23 cellular contexts compared by ENCODE assay signal in genomic region chr19:711224-711623, GRCh38. TPM values are rescaled to one million over a fixed set of nuclear protein-coding genes. Genes with fewer than 3 reads are reported as not detected.
A peak's percentile ranks its signal among the peaks of the same experiment; 100 is the strongest.
DNase-seq lines count a peak whose midpoint lies in the region; ATAC-seq and TF ChIP-seq lines count a peak whose summit lies in the region.
"Had no signal": no experiment of that assay in that cellular context is flagged by ENCODE, and none has a peak within 500 bp of the region (broad histone marks: within the 10 kb centered on the region; RNA-seq: fewer than 3 reads in every experiment).

No MANE protein-coding gene starts in this region.

- peak overlapping the region; percentile 39 for H3K4me3 Mint-ChIP-seq in endothelial cell (ENCODE audit: unreplicated experiment)
- H3K4me3 Mint-ChIP-seq: activated CD8-positive, alpha-beta memory T cell treated with anti-CD3 and anti-CD28 coated beads, Interleukin-2, amount 10 ng/mL, durations not matched to agents 7 days and 5 days had no signal

- peaks cover 12% of the 10 kb centered on the region for H3K27me3 Mint-ChIP-seq in endothelial cell (ENCODE audit: unreplicated experiment)

- no peak for DNase-seq in heart right ventricle
- DNase-seq in left cardiac atrium = no peak
- DNase-seq in endothelial cell (ENCODE audit: low spot score) = no peak
- DNase-seq in osteoblast (ENCODE audit: insufficient read length, low spot score, missing footprints) = peak; percentile 37
- DNase-seq in vagina (ENCODE audit: extremely low spot score in 2 of 2) = no peak
- DNase-seq in NCI-H1436 (lab: John Stamatoyannopoulos, UW) = no peak
- DNase-seq in NCI-H2171 (lab: John Stamatoyannopoulos, UW) = no peak
- DNase-seq: activated CD8-positive, alpha-beta memory T cell treated with anti-CD3 and anti-CD28 coated beads, Interleukin-2, amount 10 ng/mL, durations not matched to agents 7 days and 5 days; DMS153; foreskin keratinocyte; NCI-H1417 treated with DMSO at 0.1 percent for 48 hours; Peyer's patch; spleen; stimulated activated CD8-positive, alpha-beta memory T cell treated with anti-CD3 and anti-CD28 coated beads, Interleukin-4, amount 100 ng/mL, for 48 hours; testis had no signal

- H3K27ac ChIP-seq in heart right ventricle (peak overlapping the region in 8 of 10 donors; percentile 81 to 95 (median 90)), osteoblast (ENCODE audit: low read depth, low read length) (no peak overlapping the region), vagina (peak overlapping the region; percentile 87)
- H3K27ac ChIP-seq: A549, foreskin keratinocyte had no signal

- H3K36me3 ChIP-seq in heart right ventricle = peaks cover 0 to 10% (median 0%) of the 10 kb centered on the region in 9 donors
- H3K36me3 ChIP-seq in osteoblast (ENCODE audit: insufficient read depth, low read length) = no peaks in the 10 kb centered on the region
- H3K36me3 ChIP-seq in vagina = no peaks in the 10 kb centered on the region
- H3K36me3 ChIP-seq: Peyer's patch had no signal

- H3K4me1 Mint-ChIP-seq in endothelial cell (ENCODE audit: unreplicated experiment) = peaks cover 2% of the 10 kb centered on the region
- H3K4me1 Mint-ChIP-seq: activated CD8-positive, alpha-beta memory T cell treated with anti-CD3 and anti-CD28 coated beads, Interleukin-2, amount 10 ng/mL, durations not matched to agents 7 days and 5 days; CD14-positive monocyte had no signal

- peaks cover 0 to 18% (median 0%) of the 10 kb centered on the region in 11 donors for H3K9me3 ChIP-seq in heart right ventricle
- H3K9me3 ChIP-seq in osteoblast (ENCODE audit: low read depth, low read length) = peaks cover 3% of the 10 kb centered on the region
- H3K9me3 ChIP-seq in vagina = no peaks in the 10 kb centered on the region
- H3K9me3 ChIP-seq: testis had no signal

- H3K36me3 Mint-ChIP-seq in endothelial cell (ENCODE audit: low read depth, unreplicated experiment) = peaks cover 9% of the 10 kb centered on the region
- H3K36me3 Mint-ChIP-seq: activated CD8-positive, alpha-beta memory T cell treated with anti-CD3 and anti-CD28 coated beads, Interleukin-2, amount 10 ng/mL, durations not matched to agents 7 days and 5 days had no signal

- H3K27ac Mint-ChIP-seq in endothelial cell (ENCODE audit: unreplicated experiment) = no peak overlapping the region
- H3K27ac Mint-ChIP-seq: activated CD8-positive, alpha-beta memory T cell treated with anti-CD3 and anti-CD28 coated beads, Interleukin-2, amount 10 ng/mL, durations not matched to agents 7 days and 5 days; activated T-helper 2 cell treated with anti-CD3 and anti-CD28 coated beads, Interferon-gamma antibody, Interleukin-2, Interleukin-4, amounts not matched to agents 10 μg/mL and 5 μg/mL and 100 μg/mL, durations not matched to agents 14 hours and 24 hours and 36 hours; CD14-positive monocyte had no signal

- H3K4me2 ChIP-seq in osteoblast (ENCODE audit: insufficient read depth, low read length) = no peak overlapping the region
- H3K4me2 ChIP-seq: A549 had no signal

- H3K27me3 ChIP-seq in heart right ventricle = peaks cover 0 to 26% (median 0%) of the 10 kb centered on the region in 7 donors
- peaks cover 27% of the 10 kb centered on the region for H3K27me3 ChIP-seq in osteoblast (ENCODE audit: insufficient read depth, low read length)
- H3K27me3 ChIP-seq in vagina = no peaks in the 10 kb centered on the region
- H3K27me3 ChIP-seq: testis had no signal

- no peak overlapping the region for H2AFZ ChIP-seq in osteoblast (ENCODE audit: low read length)

- TF ChIP-seq CTCF in heart right ventricle (IDR thresholded peaks at IDR 0.05) (no peak), endothelial cell (IDR thresholded peaks at IDR 0.05; ENCODE audit: unreplicated experiment) (no peak), osteoblast (IDR thresholded peaks at IDR 0.05; ENCODE audit: extremely low read depth, low read depth, low read length) (no peak), vagina (IDR thresholded peaks at IDR 0.05) (no peak)

- peaks cover 4% of the 10 kb centered on the region for H3K9me3 Mint-ChIP-seq in endothelial cell (ENCODE audit: unreplicated experiment)

- no peak for TF ChIP-seq POLR2A in vagina (IDR thresholded peaks at IDR 0.05)

- H3K4me3 ChIP-seq in heart right ventricle = peak overlapping the region in 2 of 10 donors; percentile 65 to 73
- no peak overlapping the region for H3K4me3 ChIP-seq in osteoblast (ENCODE audit: insufficient read depth, low read length)
- peak overlapping the region; percentile 59 to 73 for H3K4me3 ChIP-seq in vagina
- H3K4me3 ChIP-seq: A549, testis had no signal

- H3K4me1 ChIP-seq in heart right ventricle (peaks cover 0 to 29% (median 19%) of the 10 kb centered on the region in 9 donors), osteoblast (ENCODE audit: insufficient read depth, low read length) (no peaks in the 10 kb centered on the region), vagina (peaks cover 30% of the 10 kb centered on the region)
- H3K4me1 ChIP-seq: foreskin keratinocyte had no signal

- intact Hi-C loops in heart right ventricle (cut with DNase I) (loop anchor here in 1 of 10 donors (2.0 kb wide), 1 partner anchor 16 kb away; no protein-coding TSS in a partner anchor), left cardiac atrium (cut with DNase I) (no loop called here), vagina (cut with DNase I) (no loop called here)

- no peaks in the 10 kb centered on the region for H4K20me1 ChIP-seq in osteoblast (ENCODE audit: insufficient read depth, low read length)

- WGBS in heart right ventricle, 2 donors = 79 to 80% methylated on average over 8 of the region's 8 CpGs

- H3K79me2 ChIP-seq in osteoblast (ENCODE audit: insufficient read depth, low read length) = no peaks in the 10 kb centered on the region

- ATAC-seq in heart right ventricle (no peak), left cardiac atrium (no peak), GM19452 (IDR thresholded peaks at IDR 0.05; ENCODE audit: unreplicated experiment) (no peak)
- ATAC-seq: activated CD8-positive, alpha-beta memory T cell treated with anti-CD3 and anti-CD28 coated beads, Interleukin-2, amount 10 ng/mL, durations not matched to agents 7 days and 5 days; foreskin keratinocyte; HepG2; left lobe of liver had no signal

RNA-seq across cellular contexts. Expression of gene PALM, which starts 2.5 kb away (rescaled TPM):
- 10 to 100 TPM; 12.5 to 33.0 (median 17.7) TPM for total RNA-seq in heart right ventricle
- 10 to 100 TPM; 18.9 to 36.7 TPM for polyA plus RNA-seq in heart right ventricle
- 10 to 100 TPM; 48.9 to 49.7 TPM for total RNA-seq in left cardiac atrium
- 42.0 TPM for total RNA-seq in endothelial cell (ENCODE audit: unreplicated experiment)
- 9.7 and 10.5 TPM in 2 replicates for total RNA-seq in osteoblast
- total RNA-seq in vagina = 40.0 TPM
- total RNA-seq: activated CD8-positive, alpha-beta memory T cell treated with anti-CD3 and anti-CD28 coated beads, Interleukin-2, amount 10 ng/mL, durations not matched to agents 7 days and 5 days; activated T-helper 2 cell treated with anti-CD3 and anti-CD28 coated beads, Interferon-gamma antibody, Interleukin-2, Interleukin-4, amounts not matched to agents 10 μg/mL and 5 μg/mL and 100 μg/mL, durations not matched to agents 14 hours and 24 hours and 36 hours had no signal
- polyA plus RNA-seq: CD14-positive monocyte had no signal

RNA-seq across cellular contexts. Expression of gene PRSS57, which starts 16.0 kb away (rescaled TPM):
- total RNA-seq in heart right ventricle (not detected), left cardiac atrium (not detected), endothelial cell (ENCODE audit: unreplicated experiment) (not detected), osteoblast (not detected in 2 replicates), vagina (not detected)
- under 1 TPM in 1 of 2 donors, not detected in 1; 0.06 TPM for polyA plus RNA-seq in heart right ventricle
- total RNA-seq: activated T-helper 2 cell treated with anti-CD3 and anti-CD28 coated beads, Interferon-gamma antibody, Interleukin-2, Interleukin-4, amounts not matched to agents 10 μg/mL and 5 μg/mL and 100 μg/mL, durations not matched to agents 14 hours and 24 hours and 36 hours; cerebellum; foreskin keratinocyte; HepG2; left lobe of liver; Peyer's patch; posterior vena cava; testis had no signal
- polyA plus RNA-seq: foreskin keratinocyte had no signal

RNA-seq across cellular contexts. Expression of gene FSTL3, which starts 35.0 kb away (rescaled TPM):
- 100 to 1,000 TPM in 3 of 10 donors, 10 to 100 TPM in 7; 33.4 to 153 (median 77.3) TPM for total RNA-seq in heart right ventricle
- polyA plus RNA-seq in heart right ventricle = 100 to 1,000 TPM; 118 to 279 TPM
- 100 to 1,000 TPM in 1 of 2 donors, 10 to 100 TPM in 1; 33.5 to 118 TPM for total RNA-seq in left cardiac atrium
- total RNA-seq in endothelial cell (ENCODE audit: unreplicated experiment) = 6.5 TPM
- total RNA-seq in osteoblast = 32.7 and 52.1 TPM in 2 replicates
- 129 TPM for total RNA-seq in vagina

RNA-seq across cellular contexts. Expression of gene MISP, which starts 39.7 kb away (rescaled TPM):
- total RNA-seq in heart right ventricle = not detected
- under 1 TPM in 1 of 2 donors, not detected in 1; 0.01 TPM for polyA plus RNA-seq in heart right ventricle
- total RNA-seq in left cardiac atrium = under 1 TPM in 1 of 2 donors, not detected in 1; 0.18 TPM
- not detected for total RNA-seq in endothelial cell (ENCODE audit: unreplicated experiment)
- total RNA-seq in osteoblast = 0.36 and 0.59 TPM in 2 replicates
- 0.49 TPM for total RNA-seq in vagina
- total RNA-seq: activated CD8-positive, alpha-beta memory T cell treated with anti-CD3 and anti-CD28 coated beads, Interleukin-2, amount 10 ng/mL, durations not matched to agents 7 days and 5 days; activated T-helper 2 cell treated with anti-CD3 and anti-CD28 coated beads, Interferon-gamma antibody, Interleukin-2, Interleukin-4, amounts not matched to agents 10 μg/mL and 5 μg/mL and 100 μg/mL, durations not matched to agents 14 hours and 24 hours and 36 hours; spleen had no signal
- polyA plus RNA-seq: CD14-positive monocyte had no signal

RNA-seq across cellular contexts. Expression of gene RNF126, which starts 48.2 kb away (rescaled TPM):
- total RNA-seq in heart right ventricle (10 to 100 TPM; 20.3 to 43.6 (median 22.5) TPM), left cardiac atrium (10 to 100 TPM; 19.2 to 35.9 TPM), endothelial cell (ENCODE audit: unreplicated experiment) (41.7 TPM), osteoblast (29.8 and 38.7 TPM in 2 replicates), vagina (68.0 TPM)
- polyA plus RNA-seq in heart right ventricle = 10 to 100 TPM; 27.1 to 46.1 TPM
